In the genomic region with DNA sequence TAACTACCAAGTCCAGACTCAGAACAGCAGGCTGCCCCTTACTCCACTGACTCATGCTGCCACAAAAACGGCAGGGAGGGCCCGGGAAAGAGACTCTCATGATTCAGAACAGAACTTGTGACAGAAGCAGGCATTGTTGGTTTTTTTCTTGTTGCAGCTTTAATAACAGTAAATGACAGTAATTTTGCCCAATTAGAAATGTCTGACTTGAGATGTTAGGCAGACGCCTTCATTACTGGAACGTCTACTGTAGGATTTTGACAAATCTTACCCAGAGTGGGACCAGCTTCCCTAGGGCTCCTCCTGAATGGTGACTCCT, we compare ENCODE assay signal across 11 cellular contexts.
DNase-seq lines count a peak whose midpoint lies in the region; ATAC-seq and TF ChIP-seq lines count a peak whose summit lies in the region.
"Had no signal": no experiment of that assay in that cellular context is flagged by ENCODE, and none has a peak within 500 bp of the region (broad histone marks: within the 10 kb centered on the region; RNA-seq: fewer than 3 reads in every experiment).

No MANE protein-coding gene starts in this region.

- H3K27me3 ChIP-seq in H7 (ENCODE audit: control insufficient read depth, insufficient read depth, low read length) (no peaks in the 10 kb centered on the region), subcutaneous abdominal adipose tissue (ENCODE audit: control insufficient read depth in 5 of 5, insufficient read depth in 4 of 5, low read length in 5 of 5) (no peaks in the 10 kb centered on the region), right lobe of liver (no peaks in the 10 kb centered on the region)

- CTCF ChIA-PET in WTC11 (lab: Charles Lee): interaction anchor here (1.3 kb wide), 1 partner anchor 734 kb away, joined by 4 read pairs; no protein-coding TSS in a partner anchor

- H3K4me3 ChIP-seq in H7 (ENCODE audit: insufficient read depth, low read depth, low read length) (no peak overlapping the region), subcutaneous abdominal adipose tissue (ENCODE audit: low read depth in 1 of 5, low read length in 5 of 5) (no peak overlapping the region), right lobe of liver (no peak overlapping the region)
- H3K4me3 ChIP-seq: left ventricle myocardium inferior had no signal

- H3K36me3 Mint-ChIP-seq in WTC11: no peaks in the 10 kb centered on the region
- H3K36me3 Mint-ChIP-seq: IgD-negative memory B cell had no signal

- peak; percentile 26 for DNase-seq in H7
- no peak for DNase-seq in WTC11 (ENCODE audit: low spot score)
- peak; percentile 95 for DNase-seq in foreskin melanocyte
- no peak for DNase-seq in right lobe of liver
- DNase-seq in activated naive CD4-positive, alpha-beta T cell (lab: John Stamatoyannopoulos, UW): no peak
- DNase-seq: activated CD4-positive, alpha-beta T cell treated with anti-CD3 and anti-CD28 coated beads, Interleukin-2, amount 10 ng/mL, durations not matched to agents 7 days and 5 days; left ventricle myocardium inferior had no signal

- H3K4me1 Mint-ChIP-seq in WTC11: no peaks in the 10 kb centered on the region
- H3K4me1 Mint-ChIP-seq: activated CD4-positive, alpha-beta T cell treated with anti-CD3 and anti-CD28 coated beads, Interleukin-2, amount 10 ng/mL, durations not matched to agents 7 days and 5 days; IgD-negative memory B cell had no signal

- no peak for TF ChIP-seq POLR2A in right lobe of liver (IDR thresholded peaks at IDR 0.05)

- TF ChIP-seq CTCF in WTC11 (IDR thresholded peaks at IDR 0.05): no peak
- TF ChIP-seq CTCF in right lobe of liver (IDR thresholded peaks at IDR 0.05): no peak

- no peaks in the 10 kb centered on the region; the same call in 1 of the 2 replicates for H3K9me3 Mint-ChIP-seq in WTC11
- H3K9me3 Mint-ChIP-seq: activated CD4-positive, alpha-beta T cell treated with anti-CD3 and anti-CD28 coated beads, Interleukin-2, amount 10 ng/mL, durations not matched to agents 7 days and 5 days had no signal

- H3K9me3 ChIP-seq in subcutaneous abdominal adipose tissue (ENCODE audit: control insufficient read depth in 5 of 5, low read length in 5 of 5) (no peaks in the 10 kb centered on the region), right lobe of liver (no peaks in the 10 kb centered on the region)

- POLR2A ChIA-PET in WTC11 (lab: Charles Lee): no interaction called here

- no peak overlapping the region for H3K27ac Mint-ChIP-seq in WTC11
- H3K27ac Mint-ChIP-seq: activated CD4-positive, alpha-beta T cell treated with anti-CD3 and anti-CD28 coated beads, Interleukin-2, amount 10 ng/mL, durations not matched to agents 7 days and 5 days; IgD-negative memory B cell had no signal

- H3K4me1 ChIP-seq in subcutaneous abdominal adipose tissue (ENCODE audit: control insufficient read depth in 5 of 5, insufficient read depth in 5 of 5, low read length in 5 of 5) (peaks cover 0 to 16% (median 10%) of the 10 kb centered on the region in 5 donors), right lobe of liver (no peaks in the 10 kb centered on the region)

- H3K4me3 Mint-ChIP-seq in WTC11: no peak overlapping the region
- H3K4me3 Mint-ChIP-seq: activated CD4-positive, alpha-beta T cell treated with anti-CD3 and anti-CD28 coated beads, Interleukin-2, amount 10 ng/mL, durations not matched to agents 7 days and 5 days; IgD-negative memory B cell had no signal

- no peaks in the 10 kb centered on the region for H3K27me3 Mint-ChIP-seq in WTC11 (ENCODE audit: low read depth)
- H3K27me3 Mint-ChIP-seq: activated CD4-positive, alpha-beta T cell treated with anti-CD3 and anti-CD28 coated beads, Interleukin-2, amount 10 ng/mL, durations not matched to agents 7 days and 5 days; IgD-negative memory B cell had no signal

- WGBS in right lobe of liver (ENCODE audit: insufficient coverage, low coverage, low lambda C conversion rate, missing lambda C conversion rate): 68% methylated on average over 4 of the region's 4 CpGs

- intact Hi-C loops in right lobe of liver (cut with DNase I): no loop called here

- ATAC-seq in WTC11 (peak; percentile 47), right lobe of liver (no peak), HG03280 (IDR thresholded peaks at IDR 0.05; ENCODE audit: unreplicated experiment) (no peak), HG02970 (IDR thresholded peaks at IDR 0.05; ENCODE audit: low FRiP score, unreplicated experiment) (no peak)

- peak overlapping the region in 1 of 5 donors; percentile 56 for H3K9ac ChIP-seq in subcutaneous abdominal adipose tissue (ENCODE audit: low read length in 5 of 5)

- H3K36me3 ChIP-seq in H7 (replicated peaks; ENCODE audit: control insufficient read depth, insufficient read depth, low read length): no peaks in the 10 kb centered on the region
- no peaks in the 10 kb centered on the region for H3K36me3 ChIP-seq in subcutaneous abdominal adipose tissue (ENCODE audit: control insufficient read depth in 5 of 5, insufficient read depth in 5 of 5, low read length in 5 of 5)
- H3K36me3 ChIP-seq in right lobe of liver: no peaks in the 10 kb centered on the region
- H3K36me3 ChIP-seq: left ventricle myocardium inferior had no signal

- peak overlapping the region; percentile 48 for H3K27ac ChIP-seq in subcutaneous abdominal adipose tissue (ENCODE audit: low read depth, low read length)
- H3K27ac ChIP-seq in right lobe of liver: no peak overlapping the region
- H3K27ac ChIP-seq: left ventricle myocardium inferior had no signal

TF ChIP-seq in WTC11, 78 proteins besides CTCF, POLR2A, EP300 and RAD21 (continues in another document):
- TF ChIP-seq, protein P1, sequence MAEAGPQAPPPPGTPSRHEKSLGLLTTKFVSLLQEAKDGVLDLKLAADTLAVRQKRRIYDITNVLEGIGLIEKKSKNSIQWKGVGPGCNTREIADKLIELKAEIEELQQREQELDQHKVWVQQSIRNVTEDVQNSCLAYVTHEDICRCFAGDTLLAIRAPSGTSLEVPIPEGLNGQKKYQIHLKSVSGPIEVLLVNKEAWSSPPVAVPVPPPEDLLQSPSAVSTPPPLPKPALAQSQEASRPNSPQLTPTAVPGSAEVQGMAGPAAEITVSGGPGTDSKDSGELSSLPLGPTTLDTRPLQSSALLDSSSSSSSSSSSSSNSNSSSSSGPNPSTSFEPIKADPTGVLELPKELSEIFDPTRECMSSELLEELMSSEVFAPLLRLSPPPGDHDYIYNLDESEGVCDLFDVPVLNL (CRISPR knock-in tag; IDR thresholded peaks at IDR 0.05; ENCODE audit: borderline replicate concordance, low read depth): no peak
- TF ChIP-seq, protein P2, sequence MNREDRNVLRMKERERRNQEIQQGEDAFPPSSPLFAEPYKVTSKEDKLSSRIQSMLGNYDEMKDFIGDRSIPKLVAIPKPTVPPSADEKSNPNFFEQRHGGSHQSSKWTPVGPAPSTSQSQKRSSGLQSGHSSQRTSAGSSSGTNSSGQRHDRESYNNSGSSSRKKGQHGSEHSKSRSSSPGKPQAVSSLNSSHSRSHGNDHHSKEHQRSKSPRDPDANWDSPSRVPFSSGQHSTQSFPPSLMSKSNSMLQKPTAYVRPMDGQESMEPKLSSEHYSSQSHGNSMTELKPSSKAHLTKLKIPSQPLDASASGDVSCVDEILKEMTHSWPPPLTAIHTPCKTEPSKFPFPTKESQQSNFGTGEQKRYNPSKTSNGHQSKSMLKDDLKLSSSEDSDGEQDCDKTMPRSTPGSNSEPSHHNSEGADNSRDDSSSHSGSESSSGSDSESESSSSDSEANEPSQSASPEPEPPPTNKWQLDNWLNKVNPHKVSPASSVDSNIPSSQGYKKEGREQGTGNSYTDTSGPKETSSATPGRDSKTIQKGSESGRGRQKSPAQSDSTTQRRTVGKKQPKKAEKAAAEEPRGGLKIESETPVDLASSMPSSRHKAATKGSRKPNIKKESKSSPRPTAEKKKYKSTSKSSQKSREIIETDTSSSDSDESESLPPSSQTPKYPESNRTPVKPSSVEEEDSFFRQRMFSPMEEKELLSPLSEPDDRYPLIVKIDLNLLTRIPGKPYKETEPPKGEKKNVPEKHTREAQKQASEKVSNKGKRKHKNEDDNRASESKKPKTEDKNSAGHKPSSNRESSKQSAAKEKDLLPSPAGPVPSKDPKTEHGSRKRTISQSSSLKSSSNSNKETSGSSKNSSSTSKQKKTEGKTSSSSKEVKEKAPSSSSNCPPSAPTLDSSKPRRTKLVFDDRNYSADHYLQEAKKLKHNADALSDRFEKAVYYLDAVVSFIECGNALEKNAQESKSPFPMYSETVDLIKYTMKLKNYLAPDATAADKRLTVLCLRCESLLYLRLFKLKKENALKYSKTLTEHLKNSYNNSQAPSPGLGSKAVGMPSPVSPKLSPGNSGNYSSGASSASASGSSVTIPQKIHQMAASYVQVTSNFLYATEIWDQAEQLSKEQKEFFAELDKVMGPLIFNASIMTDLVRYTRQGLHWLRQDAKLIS (CRISPR knock-in tag; IDR thresholded peaks at IDR 0.05; ENCODE audit: borderline replicate concordance): no peak
- TF ChIP-seq ZNF416 (CRISPR knock-in tag; IDR thresholded peaks at IDR 0.05) (no peak), HMGA2 (CRISPR knock-in tag; IDR thresholded peaks at IDR 0.05) (no peak), JUN (CRISPR knock-in tag; IDR thresholded peaks at IDR 0.05) (no peak), CREM (CRISPR knock-in tag; IDR thresholded peaks at IDR 0.05) (no peak)
- TF ChIP-seq, protein P3, sequence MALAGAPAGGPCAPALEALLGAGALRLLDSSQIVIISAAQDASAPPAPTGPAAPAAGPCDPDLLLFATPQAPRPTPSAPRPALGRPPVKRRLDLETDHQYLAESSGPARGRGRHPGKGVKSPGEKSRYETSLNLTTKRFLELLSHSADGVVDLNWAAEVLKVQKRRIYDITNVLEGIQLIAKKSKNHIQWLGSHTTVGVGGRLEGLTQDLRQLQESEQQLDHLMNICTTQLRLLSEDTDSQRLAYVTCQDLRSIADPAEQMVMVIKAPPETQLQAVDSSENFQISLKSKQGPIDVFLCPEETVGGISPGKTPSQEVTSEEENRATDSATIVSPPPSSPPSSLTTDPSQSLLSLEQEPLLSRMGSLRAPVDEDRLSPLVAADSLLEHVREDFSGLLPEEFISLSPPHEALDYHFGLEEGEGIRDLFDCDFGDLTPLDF (CRISPR knock-in tag; IDR thresholded peaks at IDR 0.05): no peak
- TF ChIP-seq, protein P4, sequence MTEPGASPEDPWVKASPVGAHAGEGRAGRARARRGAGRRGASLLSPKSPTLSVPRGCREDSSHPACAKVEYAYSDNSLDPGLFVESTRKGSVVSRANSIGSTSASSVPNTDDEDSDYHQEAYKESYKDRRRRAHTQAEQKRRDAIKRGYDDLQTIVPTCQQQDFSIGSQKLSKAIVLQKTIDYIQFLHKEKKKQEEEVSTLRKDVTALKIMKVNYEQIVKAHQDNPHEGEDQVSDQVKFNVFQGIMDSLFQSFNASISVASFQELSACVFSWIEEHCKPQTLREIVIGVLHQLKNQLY (CRISPR knock-in tag; IDR thresholded peaks at IDR 0.05): no peak

Comparison
In these comparisons a context has a peak if more than half of its experiments do, and no peak if none do; other contexts are left out.
1. DNase-seq: peak in H7 (single experiment) and foreskin melanocyte (single experiment); none in WTC11 (single experiment), right lobe of liver (0 of 3) and activated naive CD4-positive, alpha-beta T cell (0 of 4).